ENCODE assay signal across 9 cellular contexts in genomic region chr1:8116892-8117262, GRCh38.
DNase-seq lines count a peak whose midpoint lies in the region; ATAC-seq and TF ChIP-seq lines count a peak whose summit lies in the region.
"Had no signal": no experiment of that assay in that cellular context is flagged by ENCODE, and none has a peak within 500 bp of the region (broad histone marks: within the 10 kb centered on the region; RNA-seq: fewer than 3 reads in every experiment).

No MANE protein-coding gene starts in this region.

- H4K20me1 ChIP-seq in neural progenitor cell (ENCODE audit: low read depth) (no peaks in the 10 kb centered on the region), Karpas-422 (ENCODE audit: insufficient read depth, low read depth, low read length) (no peaks in the 10 kb centered on the region)

- peak overlapping the region; percentile 17 for H3K27ac Mint-ChIP-seq in neural progenitor cell

- no peaks in the 10 kb centered on the region for H3K9me2 ChIP-seq in Karpas-422 (replicated peaks; ENCODE audit: insufficient read depth, low read length)

- H3K4me3 ChIP-seq in neural progenitor cell (no peak overlapping the region), aorta (ENCODE audit: low read length in 2 of 2) (no peak overlapping the region), Karpas-422 (ENCODE audit: low read length) (no peak overlapping the region)

- H3K4me3 Mint-ChIP-seq in neural progenitor cell = no peak overlapping the region

- H3K9me3 Mint-ChIP-seq in neural progenitor cell = no peaks in the 10 kb centered on the region

- H3K4me1 Mint-ChIP-seq in neural progenitor cell = peaks cover 42% of the 10 kb centered on the region

- H3K9me3 ChIP-seq in neural progenitor cell (ENCODE audit: low read depth) (no peaks in the 10 kb centered on the region), aorta (ENCODE audit: control insufficient read depth, low read length) (no peaks in the 10 kb centered on the region), Karpas-422 (ENCODE audit: low read length) (no peaks in the 10 kb centered on the region)

- WGBS in aorta, 2 donors = 3 to 6% methylated on average over 6 of the region's 6 CpGs

- H3F3A ChIP-seq in neural progenitor cell (ENCODE audit: low read depth) = no peaks in the 10 kb centered on the region

- H3K27me3 ChIP-seq in neural progenitor cell = no peaks in the 10 kb centered on the region
- H3K27me3 ChIP-seq in aorta (ENCODE audit: control insufficient read depth in 1 of 2, insufficient read depth in 2 of 2, low read length in 1 of 2) = no peaks in the 10 kb centered on the region
- no peaks in the 10 kb centered on the region for H3K27me3 ChIP-seq in Karpas-422 (ENCODE audit: low read length)

- H3K9ac ChIP-seq in neural progenitor cell = no peak overlapping the region
- H3K9ac ChIP-seq in Karpas-422 (ENCODE audit: low read length) = no peak overlapping the region

- H3K36me3 Mint-ChIP-seq in neural progenitor cell = no peaks in the 10 kb centered on the region

- DNase-seq in Right ventricle myocardium inferior (ENCODE audit: missing footprints) = peak; percentile 80
- no peak for DNase-seq in cardiac septum (ENCODE audit: low spot score)
- DNase-seq in fibroblast of peridontal ligament (ENCODE audit: extremely low read depth) = peak; percentile 95
- DNase-seq in neural progenitor cell (ENCODE audit: low spot score) = no peak
- DNase-seq in aorta = peak; percentile 83 to 88
- no peak for DNase-seq in NCI-H2107 treated with DMSO at 0.1 percent for 48 hours (lab: John Stamatoyannopoulos, UW; ENCODE audit: unreplicated experiment)
- DNase-seq in Karpas-422 = no peak
- no peak for DNase-seq in glomerular visceral epithelial cell (ENCODE audit: extremely low spot score)
- DNase-seq: activated gamma-delta T cell had no signal

- H3K27ac ChIP-seq in neural progenitor cell (no peak overlapping the region), aorta (ENCODE audit: low read depth in 1 of 2, low read length in 2 of 2) (peak overlapping the region; percentile 85 to 91), Karpas-422 (ENCODE audit: low read length) (no peak overlapping the region)

- intact Hi-C loops in Right ventricle myocardium inferior (cut with DNase I) = loop anchor here (5.0 kb wide), 2 partner anchors 35 to 100 kb away; no protein-coding TSS in a partner anchor
- intact Hi-C loops in cardiac septum (cut with DNase I) = loop anchor here (5.0 kb wide), 1 partner anchor 40 kb away; no protein-coding TSS in a partner anchor
- intact Hi-C loops in aorta (cut with DNase I) = loop anchor here in 1 of 2 donors (5.0 kb wide), 1 partner anchor 195 kb away; no protein-coding TSS in a partner anchor

- H3K4me1 ChIP-seq in neural progenitor cell = peaks cover 25% of the 10 kb centered on the region
- H3K4me1 ChIP-seq in aorta (ENCODE audit: control insufficient read depth in 1 of 2, insufficient read depth in 2 of 2, low read length in 2 of 2) = peaks cover 2 to 15% of the 10 kb centered on the region in 2 donors
- H3K4me1 ChIP-seq in Karpas-422 (ENCODE audit: low read length) = no peaks in the 10 kb centered on the region

- H2AFZ ChIP-seq in neural progenitor cell (replicated peaks) (no peak overlapping the region), Karpas-422 (ENCODE audit: low read length) (no peak overlapping the region)

- H3K36me3 ChIP-seq in neural progenitor cell (no peaks in the 10 kb centered on the region), aorta (ENCODE audit: control insufficient read depth in 1 of 2, insufficient read depth in 2 of 2, low read length in 1 of 2) (no peaks in the 10 kb centered on the region), Karpas-422 (ENCODE audit: insufficient read depth, low read length) (no peaks in the 10 kb centered on the region)

- no peak overlapping the region for H3K4me2 ChIP-seq in neural progenitor cell
- H3K4me2 ChIP-seq in Karpas-422 (ENCODE audit: low read depth, low read length, poor library complexity, severe bottlenecking) = no peak overlapping the region

- H3K27me3 Mint-ChIP-seq in neural progenitor cell (ENCODE audit: insufficient read depth, low read depth) = no peaks in the 10 kb centered on the region

- ATAC-seq in Right ventricle myocardium inferior (peak; percentile 94), aorta (ENCODE audit: low FRiP score) (peak; percentile 91)

- H3K79me2 ChIP-seq in neural progenitor cell (ENCODE audit: low read depth) = no peaks in the 10 kb centered on the region
- H3K79me2 ChIP-seq in Karpas-422 (ENCODE audit: low read length) = no peaks in the 10 kb centered on the region

- no peak for TF ChIP-seq CTCF in neural progenitor cell (IDR thresholded peaks at IDR 0.05)

Comparison
In these comparisons a context has a peak if more than half of its experiments do, and no peak if none do; other contexts are left out.
1. DNase-seq: peak in Right ventricle myocardium inferior (single experiment), fibroblast of peridontal ligament (single experiment) and aorta (2 of 2); none in cardiac septum (single experiment), neural progenitor cell (single experiment), NCI-H2107 treated with DMSO at 0.1 percent for 48 hours (single experiment), Karpas-422 (single experiment) and glomerular visceral epithelial cell (single experiment).
2. H3K27ac ChIP-seq: peak in aorta (2 of 2); none in neural progenitor cell (single experiment) and Karpas-422 (single experiment).